Comparison of ENCODE assay signal across 16 cellular contexts in the genomic region with DNA sequence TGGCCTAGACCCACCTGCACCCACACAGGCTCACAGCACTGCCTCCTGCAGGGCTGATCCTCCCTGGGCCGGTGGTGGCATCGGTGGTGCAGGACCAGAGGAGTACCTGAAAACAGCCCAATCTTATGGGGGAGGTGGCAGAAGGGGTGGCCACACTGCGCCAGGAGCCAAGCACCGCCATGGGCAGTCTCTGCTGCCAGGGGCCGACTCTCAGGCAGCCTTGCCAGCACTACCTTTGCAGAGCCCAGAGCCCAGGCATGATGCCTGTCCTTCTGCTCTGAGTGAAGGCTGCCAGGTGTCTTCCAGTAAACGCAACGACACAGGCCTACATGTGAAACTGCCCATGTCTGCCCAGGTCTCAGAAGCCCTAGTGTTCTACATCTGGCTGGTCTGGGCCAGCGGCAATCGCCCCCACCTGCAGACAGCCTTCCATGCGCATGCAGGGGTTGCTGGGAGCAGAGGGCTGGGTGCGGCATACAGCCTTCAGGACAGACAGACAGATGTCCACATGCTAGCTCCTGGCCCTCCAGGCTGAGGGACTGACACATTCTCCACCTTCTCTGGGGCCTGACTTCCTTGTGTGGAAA. TPM values are rescaled to one million over a fixed set of nuclear protein-coding genes. Genes with fewer than 3 reads are reported as not detected.
DNase-seq lines count a peak whose midpoint lies in the region; ATAC-seq, FAIRE-seq and TF ChIP-seq lines count a peak whose summit lies in the region.
"Had no signal": no experiment of that assay in that cellular context is flagged by ENCODE, and none has a peak within 500 bp of the region (broad histone marks: within the 10 kb centered on the region; RNA-seq: fewer than 3 reads in every experiment).

No MANE protein-coding gene starts in this region.

- peaks cover 56% of the 10 kb centered on the region for H3K4me1 Mint-ChIP-seq in activated T-cell treated with anti-CD3 and anti-CD28 coated beads, Interleukin-2, amount 50 U/mL, for 72 hours (ENCODE audit: low read depth)
- H3K4me1 Mint-ChIP-seq in H9 (peaks cover 64 to 78% of the 10 kb centered on the region in 2 experiments), endothelial cell (ENCODE audit: unreplicated experiment) (peaks cover 22% of the 10 kb centered on the region)

- no peak overlapping the region for H3K9ac ChIP-seq in H9 (ENCODE audit: extremely low read depth, insufficient read length, low read length)
- no peak overlapping the region for H3K9ac ChIP-seq in trophoblast cell (ENCODE audit: low read length)

- H3K23me2 ChIP-seq in H9 (ENCODE audit: insufficient read length, low read depth, low read length, poor library complexity, severe bottlenecking) = peaks cover 1% of the 10 kb centered on the region

- H2BK20ac ChIP-seq in H9 (ENCODE audit: low read depth, low read length, poor library complexity, severe bottlenecking) = no peak overlapping the region

- peaks cover 88% of the 10 kb centered on the region; the same call in 1 of the 2 replicates for H3K79me2 ChIP-seq in H9 (ENCODE audit: insufficient read depth, low read length)
- H3K79me2 ChIP-seq in trophoblast cell (ENCODE audit: control insufficient read depth, insufficient read depth, low read length, poor library complexity) = peaks cover 18% of the 10 kb centered on the region

- no peak overlapping the region for H3K4me3 Mint-ChIP-seq in activated T-cell treated with anti-CD3 and anti-CD28 coated beads, Interleukin-2, amount 50 U/mL, for 72 hours
- H3K4me3 Mint-ChIP-seq in H9 = no peak overlapping the region
- H3K4me3 Mint-ChIP-seq in endothelial cell (ENCODE audit: unreplicated experiment) = no peak overlapping the region

- H3K4me2 ChIP-seq in H9 (ENCODE audit: insufficient read depth, insufficient read length, low read length) (no peak overlapping the region), trophoblast cell (ENCODE audit: low read length) (no peak overlapping the region)

- H3K9me3 ChIP-seq in H9 (ENCODE audit: control insufficient read depth, low read depth, low read length) (no peaks in the 10 kb centered on the region), trophoblast cell (ENCODE audit: insufficient read depth, low read depth, low read length) (no peaks in the 10 kb centered on the region)
- H3K9me3 ChIP-seq: MG63, upper lobe of right lung had no signal

- no peak overlapping the region for H3K4me3 ChIP-seq in trophoblast cell (ENCODE audit: low read depth, low read length)
- H3K4me3 ChIP-seq: MG63, SK-N-MC, upper lobe of right lung had no signal

- no peaks in the 10 kb centered on the region for H3K27me3 Mint-ChIP-seq in activated T-cell treated with anti-CD3 and anti-CD28 coated beads, Interleukin-2, amount 50 U/mL, for 72 hours (ENCODE audit: low read depth)
- H3K27me3 Mint-ChIP-seq in H9 (ENCODE audit: low read depth) (no peaks in the 10 kb centered on the region), endothelial cell (ENCODE audit: unreplicated experiment) (peaks cover 16% of the 10 kb centered on the region)

- H3K18ac ChIP-seq in H9 (ENCODE audit: insufficient read length, low read depth, low read length) (no peak overlapping the region), trophoblast cell (ENCODE audit: low read length) (no peak overlapping the region)

- H3K14ac ChIP-seq in H9 (ENCODE audit: insufficient read depth, low read length) = no peak overlapping the region
- no peak overlapping the region for H3K14ac ChIP-seq in trophoblast cell (ENCODE audit: low read length)

- no peak overlapping the region for H4K5ac ChIP-seq in H9 (ENCODE audit: insufficient read length, low read depth, low read length)

- no peak overlapping the region for H3K4ac ChIP-seq in H9 (ENCODE audit: low read depth, low read length)
- peak overlapping the region; percentile 49 for H3K4ac ChIP-seq in trophoblast cell (ENCODE audit: low read depth, low read length)

- no peak overlapping the region for H3K56ac ChIP-seq in H9 (ENCODE audit: insufficient read length, low read depth, low read length)

- no peak overlapping the region for H2AK5ac ChIP-seq in H9 (ENCODE audit: insufficient read length, low read length)
- no peak overlapping the region for H2AK5ac ChIP-seq in trophoblast cell (ENCODE audit: low read length)

- no peaks in the 10 kb centered on the region for H3K36me3 Mint-ChIP-seq in activated T-cell treated with anti-CD3 and anti-CD28 coated beads, Interleukin-2, amount 50 U/mL, for 72 hours (ENCODE audit: insufficient read depth in 2 of 2)
- H3K36me3 Mint-ChIP-seq in H9 (ENCODE audit: insufficient read depth in 1 of 3, low read depth in 3 of 3) (peaks cover 10 to 36% (median 25%) of the 10 kb centered on the region in 3 experiments), endothelial cell (ENCODE audit: low read depth, unreplicated experiment) (peaks cover 15% of the 10 kb centered on the region)

- TF ChIP-seq CTCF in H9 (conservative IDR thresholded peaks at IDR 0.05) (no peak), endothelial cell (IDR thresholded peaks at IDR 0.05; ENCODE audit: unreplicated experiment) (no peak)

- H3K79me1 ChIP-seq in H9 (ENCODE audit: insufficient read depth, low read depth, low read length, poor library complexity, severe bottlenecking) (peaks cover 13% of the 10 kb centered on the region), trophoblast cell (ENCODE audit: low read length) (no peaks in the 10 kb centered on the region)

- no peak overlapping the region for H3T11ph ChIP-seq in H9 (ENCODE audit: low read length)

- no peak overlapping the region for H2BK12ac ChIP-seq in H9 (ENCODE audit: insufficient read length, low read depth, low read length)
- no peak overlapping the region for H2BK12ac ChIP-seq in trophoblast cell (ENCODE audit: low read length)

- H4K12ac ChIP-seq in trophoblast cell (ENCODE audit: low read depth, low read length) = no peak overlapping the region

- H3K27ac Mint-ChIP-seq in activated T-cell treated with anti-CD3 and anti-CD28 coated beads, Interleukin-2, amount 50 U/mL, for 72 hours = no peak overlapping the region
- H3K27ac Mint-ChIP-seq in H9 (peak overlapping the region in 1 of 3 experiments; percentile 25; a peak in 1 of 7 replicates), endothelial cell (ENCODE audit: unreplicated experiment) (no peak overlapping the region)

- peaks cover 4% of the 10 kb centered on the region for H4K20me1 ChIP-seq in H9 (ENCODE audit: control insufficient read depth, insufficient read depth, insufficient read length)

- peak; percentile 12 for DNase-seq in activated T-cell treated with anti-CD3 and anti-CD28 coated beads, Interleukin-2, amount 50 U/mL, for 1 hour
- DNase-seq in activated T-cell treated with anti-CD3 and anti-CD28 coated beads, Interleukin-2, amount 50 U/mL, for 72 hours = no peak
- peak; percentile 23 for DNase-seq in H9
- peak; percentile 2 for DNase-seq in endothelial cell (ENCODE audit: low spot score)
- DNase-seq in trophoblast cell = no peak
- no peak for DNase-seq in RCC 7860 (ENCODE audit: low spot score)
- DNase-seq in iPS-NIHi7 (ENCODE audit: extremely low spot score) = no peak
- DNase-seq: hippocampal formation, mammary epithelial cell, MG63, NCI-H2107, occipital lobe, upper lobe of right lung had no signal

- H3K23ac ChIP-seq in H9 (ENCODE audit: insufficient read length, low read depth, low read length) (no peak overlapping the region), trophoblast cell (ENCODE audit: low read length) (no peak overlapping the region)

- H3K27ac ChIP-seq in H9 (ENCODE audit: insufficient read length, low read depth, low read length) = no peak overlapping the region
- no peak overlapping the region for H3K27ac ChIP-seq in trophoblast cell (ENCODE audit: low read depth, low read length)
- H3K27ac ChIP-seq: SK-N-MC, upper lobe of right lung had no signal

- H2BK120ac ChIP-seq in H9 (ENCODE audit: low read depth, low read length, poor library complexity, severe bottlenecking) (no peak overlapping the region), trophoblast cell (ENCODE audit: insufficient read depth, low read length, poor library complexity) (no peak overlapping the region)

- H3K27me3 ChIP-seq in H9 (ENCODE audit: insufficient read depth, low read length) (no peaks in the 10 kb centered on the region), trophoblast cell (ENCODE audit: insufficient read depth, low read length) (no peaks in the 10 kb centered on the region)
- H3K27me3 ChIP-seq: MG63, upper lobe of right lung had no signal

- no peaks in the 10 kb centered on the region for H3K9me3 Mint-ChIP-seq in activated T-cell treated with anti-CD3 and anti-CD28 coated beads, Interleukin-2, amount 50 U/mL, for 72 hours
- H3K9me3 Mint-ChIP-seq in H9 (no peaks in the 10 kb centered on the region), endothelial cell (ENCODE audit: unreplicated experiment) (no peaks in the 10 kb centered on the region)

- H3K4me1 ChIP-seq in H9 (ENCODE audit: insufficient read depth, low read length) (no peaks in the 10 kb centered on the region; the same call in 1 of the 2 replicates), trophoblast cell (ENCODE audit: control insufficient read depth in 1 of 2, insufficient read depth in 2 of 2, low read length in 2 of 2) (peaks cover 5 to 10% of the 10 kb centered on the region in 2 experiments)

- H4K8ac ChIP-seq in H9 (replicated peaks; ENCODE audit: insufficient read length, low read depth, low read length) (no peak overlapping the region), trophoblast cell (ENCODE audit: low read depth, low read length) (no peak overlapping the region)

- no peak overlapping the region for H2BK15ac ChIP-seq in H9 (ENCODE audit: low read depth, low read length)

- H4K91ac ChIP-seq in H9 (ENCODE audit: insufficient read length, low read depth, low read length) (no peak overlapping the region), trophoblast cell (ENCODE audit: low read depth, low read length) (no peak overlapping the region)

- H2AFZ ChIP-seq in H9 (ENCODE audit: low read length) (no peak overlapping the region), trophoblast cell (ENCODE audit: insufficient read depth, low read length, poor library complexity) (no peak overlapping the region)

- no peak for ATAC-seq in activated T-cell treated with anti-CD3 and anti-CD28 coated beads, Interleukin-2, amount 50 U/mL, for 72 hours (replicated peaks in 1 of 2)
- no peak for ATAC-seq in HG03175 (IDR thresholded peaks at IDR 0.05; ENCODE audit: unreplicated experiment)
- ATAC-seq: esophagus mucosa, upper lobe of right lung had no signal

- WGBS in H9 (ENCODE audit: extremely low coverage, insufficient read length, low lambda C conversion rate) = no CpG with 5 or more reads among the region's 11 CpGs
- no CpG with 5 or more reads among the region's 11 CpGs for WGBS in trophoblast cell (ENCODE audit: extremely low coverage, insufficient coverage, insufficient read length)

- H2BK5ac ChIP-seq in H9 (ENCODE audit: insufficient read length, low read length) = no peak overlapping the region
- no peak overlapping the region for H2BK5ac ChIP-seq in trophoblast cell (ENCODE audit: low read depth, low read length, poor library complexity)

- H3K36me3 ChIP-seq in trophoblast cell (ENCODE audit: control insufficient read depth in 1 of 2, insufficient read depth in 2 of 2, low read length in 2 of 2) = peaks cover 20 to 27% of the 10 kb centered on the region in 2 experiments
- H3K36me3 ChIP-seq: MG63, upper lobe of right lung had no signal

- FAIRE-seq in RCC 7860 (lab: Jason Lieb, UNC) = no peak

RNA-seq across cellular contexts. Expression of gene HS6ST1, which starts 6.8 kb away (rescaled TPM):
- total RNA-seq in activated T-cell treated with anti-CD3 and anti-CD28 coated beads, Interleukin-2, amount 50 U/mL, for 72 hours = 10 to 100 TPM; 10.6 to 11.3 TPM
- total RNA-seq in H9 (2021) = 58.9 and 60.2 TPM in 2 replicates
- total RNA-seq in endothelial cell (ENCODE audit: unreplicated experiment) = 23.3 TPM
- polyA plus RNA-seq in trophoblast cell (2013) = 26.6 and 27.7 TPM in 2 replicates

Comparison
In these comparisons a context has a peak if more than half of its experiments do, and no peak if none do; other contexts are left out.
1. DNase-seq: peak in activated T-cell treated with anti-CD3 and anti-CD28 coated beads, Interleukin-2, amount 50 U/mL, for 1 hour (single experiment), H9 (single experiment) and endothelial cell (single experiment); none in activated T-cell treated with anti-CD3 and anti-CD28 coated beads, Interleukin-2, amount 50 U/mL, for 72 hours (0 of 2), trophoblast cell (0 of 2), RCC 7860 (single experiment) and iPS-NIHi7 (single experiment).